8 cellular contexts compared by ENCODE assay signal in the genomic region with DNA sequence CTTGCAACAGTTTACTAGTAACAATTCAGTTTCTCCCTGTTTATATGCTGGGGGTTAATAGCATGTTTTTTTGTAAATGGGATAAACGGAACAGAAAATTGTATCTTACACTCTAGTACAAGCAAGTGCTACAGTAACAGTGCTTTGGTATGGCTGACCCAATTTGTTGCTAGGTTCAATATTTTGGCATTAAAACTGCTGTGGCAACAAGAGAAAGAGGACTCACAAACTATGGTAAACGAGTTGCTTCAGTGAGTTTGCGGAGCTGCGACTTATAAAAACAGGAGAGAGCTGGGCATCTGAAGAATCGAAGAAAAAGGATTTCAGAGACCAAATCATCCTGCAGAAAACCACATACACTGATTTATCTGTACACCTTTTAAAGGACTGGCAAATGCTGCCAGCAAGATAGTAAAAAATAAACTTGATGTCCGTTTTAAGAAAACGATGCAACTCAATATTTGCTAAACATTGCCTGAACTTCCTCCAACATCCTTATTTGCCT. TPM values are rescaled to one million over a fixed set of nuclear protein-coding genes. Genes with fewer than 3 reads are reported as not detected.
A peak's percentile ranks its signal among the peaks of the same experiment; 100 is the strongest.
DNase-seq lines count a peak whose midpoint lies in the region; ATAC-seq and TF ChIP-seq lines count a peak whose summit lies in the region.

No MANE protein-coding gene starts in this region.

- TF ChIP-seq CTCF in adrenal gland (IDR thresholded peaks at IDR 0.05) (no peak), GM13976 (IDR thresholded peaks at IDR 0.05; ENCODE audit: borderline replicate concordance, control extremely low read depth, extremely low read depth, insufficient read depth, missing control alignments) (no peak)

- peak overlapping the region; percentile 89 for H3K4me3 Mint-ChIP-seq in activated naive CD4-positive, alpha-beta T cell treated with anti-CD3 and anti-CD28 coated beads, Interleukin-2, amount 10 ng/mL, durations not matched to agents 7 days and 5 days
- H3K4me3 Mint-ChIP-seq in immature natural killer cell = peak overlapping the region; percentile 91 to 97 (median 94)
- H3K4me3 Mint-ChIP-seq in stimulated activated naive CD8-positive, alpha-beta T cell treated with anti-CD3 and anti-CD28 coated beads, Interleukin-15, amount 100 ng/mL, for 72 hours = peak overlapping the region; percentile 90 to 96

- H3K27ac ChIP-seq in adrenal gland = peak overlapping the region in 3 of 5 donors; percentile 94 to 99 (median 99)

- 12 to 19% (median 17%) methylated on average over 7 of the region's 7 CpGs for WGBS in adrenal gland, 4 donors

- no peaks in the 10 kb centered on the region for H3K36me3 ChIP-seq in adrenal gland (replicated peaks in 1 of 2)

- no peak for DNase-seq in activated naive CD4-positive, alpha-beta T cell treated with anti-CD3 and anti-CD28 coated beads, Interleukin-2, amount 10 ng/mL, durations not matched to agents 7 days and 5 days
- no peak for DNase-seq in activated naive CD4-positive, alpha-beta T cell treated with Interleukin-2 at 50 U/mL for 16 hours
- DNase-seq in adrenal gland = no peak
- peak in 1 of 3 donors; percentile 10 for DNase-seq in immature natural killer cell
- peak in 1 of 2 donors; percentile 13 for DNase-seq in stimulated activated naive CD8-positive, alpha-beta T cell treated with anti-CD3 and anti-CD28 coated beads, Interleukin-15, amount 100 ng/mL, for 72 hours
- no peak for DNase-seq in GM13976 (ENCODE audit: low spot score)

- no peak for TF ChIP-seq POLR2A in adrenal gland (IDR thresholded peaks at IDR 0.05)

- no peak for ATAC-seq in stimulated activated naive CD8-positive, alpha-beta T cell treated with anti-CD3 and anti-CD28 coated beads, Interleukin-15, amount 100 ng/mL, for 72 hours
- no peak for ATAC-seq in HG03439 (IDR thresholded peaks at IDR 0.05; ENCODE audit: unreplicated experiment)
- no peak for ATAC-seq in GM21528 (IDR thresholded peaks at IDR 0.05; ENCODE audit: low FRiP score, unreplicated experiment)

- peak overlapping the region; percentile 98 for H3K27ac Mint-ChIP-seq in activated naive CD4-positive, alpha-beta T cell treated with anti-CD3 and anti-CD28 coated beads, Interleukin-2, amount 10 ng/mL, durations not matched to agents 7 days and 5 days
- peak overlapping the region; percentile 86 to 95 (median 90) for H3K27ac Mint-ChIP-seq in immature natural killer cell
- H3K27ac Mint-ChIP-seq in stimulated activated naive CD8-positive, alpha-beta T cell treated with anti-CD3 and anti-CD28 coated beads, Interleukin-15, amount 100 ng/mL, for 72 hours = peak overlapping the region; percentile 44 to 94

- no peaks in the 10 kb centered on the region for H3K27me3 Mint-ChIP-seq in activated naive CD4-positive, alpha-beta T cell treated with anti-CD3 and anti-CD28 coated beads, Interleukin-2, amount 10 ng/mL, durations not matched to agents 7 days and 5 days
- peaks cover 5 to 10% (median 9%) of the 10 kb centered on the region in 3 donors for H3K27me3 Mint-ChIP-seq in immature natural killer cell (ENCODE audit: low read depth in 3 of 3)
- no peaks in the 10 kb centered on the region for H3K27me3 Mint-ChIP-seq in stimulated activated naive CD8-positive, alpha-beta T cell treated with anti-CD3 and anti-CD28 coated beads, Interleukin-15, amount 100 ng/mL, for 72 hours

- H3K27me3 ChIP-seq in adrenal gland = no peaks in the 10 kb centered on the region

- H3K9me3 Mint-ChIP-seq in activated naive CD4-positive, alpha-beta T cell treated with anti-CD3 and anti-CD28 coated beads, Interleukin-2, amount 10 ng/mL, durations not matched to agents 7 days and 5 days = no peaks in the 10 kb centered on the region
- H3K9me3 Mint-ChIP-seq in immature natural killer cell = no peaks in the 10 kb centered on the region
- H3K9me3 Mint-ChIP-seq in stimulated activated naive CD8-positive, alpha-beta T cell treated with anti-CD3 and anti-CD28 coated beads, Interleukin-15, amount 100 ng/mL, for 72 hours = no peaks in the 10 kb centered on the region

- in situ Hi-C loops in GM13976 (cut with MboI; ENCODE audit: low sequenced_read_pairs, unreplicated experiment) = no loop called here

- intact Hi-C loops in adrenal gland (cut with DNase I) = no loop called here

- peaks cover 30 to 68% of the 10 kb centered on the region in 2 donors for H3K4me1 ChIP-seq in adrenal gland (replicated peaks in 1 of 2)

- H3K4me3 ChIP-seq in adrenal gland = peak overlapping the region in 2 of 4 donors; percentile 70 to 93

- peaks cover 37% of the 10 kb centered on the region for H3K36me3 Mint-ChIP-seq in activated naive CD4-positive, alpha-beta T cell treated with anti-CD3 and anti-CD28 coated beads, Interleukin-2, amount 10 ng/mL, durations not matched to agents 7 days and 5 days
- H3K36me3 Mint-ChIP-seq in immature natural killer cell = no peaks in the 10 kb centered on the region

- H3K4me1 Mint-ChIP-seq in activated naive CD4-positive, alpha-beta T cell treated with anti-CD3 and anti-CD28 coated beads, Interleukin-2, amount 10 ng/mL, durations not matched to agents 7 days and 5 days = peaks cover 60% of the 10 kb centered on the region
- H3K4me1 Mint-ChIP-seq in immature natural killer cell = peaks cover 61 to 79% of the 10 kb centered on the region in 2 donors
- H3K4me1 Mint-ChIP-seq in stimulated activated naive CD8-positive, alpha-beta T cell treated with anti-CD3 and anti-CD28 coated beads, Interleukin-15, amount 100 ng/mL, for 72 hours = peaks cover 63% of the 10 kb centered on the region

- H3K9me3 ChIP-seq in adrenal gland (replicated peaks in 1 of 3) = no peaks in the 10 kb centered on the region

- CTCF ChIA-PET in activated naive CD4-positive, alpha-beta T cell treated with anti-CD3 and anti-CD28 coated beads, Interleukin-2, amount 10 ng/mL, durations not matched to agents 7 days and 5 days (lab: Charles Lee) = interaction anchor here (1.3 to 1.7 kb wide), 3 partner anchors 16 to 153 kb away, joined by 3 to 5 read pairs (median 4); no protein-coding TSS in a partner anchor

RNA-seq across cellular contexts. Expression of a gene that starts 2.2 kb away (rescaled TPM):
- total RNA-seq in adrenal gland = 100 to 1,000 TPM; 159 to 279 (median 212) TPM
- polyA plus RNA-seq in adrenal gland (100 to 1,000 TPM in 1 of 3 donors, 10 to 100 TPM in 2; 58.2 to 290 (median 80.9) TPM), immature natural killer cell (100 to 1,000 TPM; 136 to 205 (median 147) TPM)

RNA-seq across cellular contexts. Expression of a gene that starts 2.6 kb away (rescaled TPM):
- total RNA-seq in adrenal gland = 10 to 100 TPM; 22.8 to 49.9 (median 38.8) TPM
- polyA plus RNA-seq in adrenal gland (10 to 100 TPM; 18.3 to 64.9 (median 31.5) TPM), immature natural killer cell (10 to 100 TPM; 16.7 to 19.5 (median 18.5) TPM)
